ENCODE assay signal across 11 cellular contexts in the genomic region with DNA sequence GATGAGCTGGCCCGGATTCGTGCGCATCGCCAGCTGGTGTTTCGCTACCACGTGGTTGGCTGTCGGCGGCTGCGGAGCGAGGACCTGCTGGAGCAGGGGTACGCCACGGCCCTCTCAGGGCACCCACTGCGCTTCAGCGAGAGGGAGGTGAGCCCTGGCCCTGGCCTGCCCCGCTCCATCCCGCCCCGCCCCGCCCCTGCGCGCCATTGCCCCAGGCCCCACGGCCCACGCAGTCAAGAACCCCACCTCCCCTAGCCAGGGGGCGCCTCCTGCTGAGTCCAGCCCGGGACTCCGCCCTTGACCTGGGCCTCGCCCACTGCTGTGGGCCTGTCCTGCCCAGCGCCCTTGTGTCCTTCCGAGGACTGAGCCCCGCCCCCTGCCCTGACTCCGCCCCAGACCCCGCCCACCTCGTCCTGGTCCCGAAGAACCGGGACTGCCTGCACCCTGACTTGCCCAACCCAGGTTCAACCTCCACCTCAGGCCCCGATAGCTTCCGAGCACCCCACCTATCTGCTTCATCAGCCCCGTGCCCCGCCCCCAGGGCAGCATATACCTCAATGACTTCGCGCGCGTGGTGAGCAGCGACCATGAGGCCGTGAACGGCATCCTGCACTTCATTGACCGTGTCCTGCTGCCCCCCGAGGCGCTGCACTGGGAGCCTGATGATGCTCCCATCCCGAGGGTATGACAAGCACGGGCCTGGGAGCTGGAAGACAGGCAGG. TPM values are rescaled to one million over a fixed set of nuclear protein-coding genes. Genes with fewer than 3 reads are reported as not detected.
DNase-seq lines count a peak whose midpoint lies in the region; ATAC-seq and TF ChIP-seq lines count a peak whose summit lies in the region.
"Had no signal": no experiment of that assay in that cellular context is flagged by ENCODE, and none has a peak within 500 bp of the region (broad histone marks: within the 10 kb centered on the region; RNA-seq: fewer than 3 reads in every experiment).

No MANE protein-coding gene starts in this region.

- no peak overlapping the region for H2BK12ac ChIP-seq in mesenchymal stem cell (ENCODE audit: low read length in 2 of 2)

- 22% methylated on average over 43 of the region's 50 CpGs for WGBS in mesenchymal stem cell

- H3K4ac ChIP-seq in mesenchymal stem cell (ENCODE audit: low read depth in 1 of 2, low read length in 2 of 2) = no peak overlapping the region

- H3K4me2 ChIP-seq in mesenchymal stem cell (ENCODE audit: low read length, poor library complexity, severe bottlenecking) = peak overlapping the region; percentile 13

- H2BK15ac ChIP-seq in mesenchymal stem cell (ENCODE audit: low read depth, poor library complexity, severe bottlenecking) = peak overlapping the region; percentile 7

- no peak overlapping the region for H3K9ac ChIP-seq in mesenchymal stem cell (ENCODE audit: low read length)

- peaks cover 9% of the 10 kb centered on the region for H3K4me1 ChIP-seq in mesenchymal stem cell (ENCODE audit: control insufficient read depth, insufficient read depth, low read depth, low read length)
- H3K4me1 ChIP-seq in vagina = peaks cover 11% of the 10 kb centered on the region

- H3K79me1 ChIP-seq in mesenchymal stem cell (replicated peaks; ENCODE audit: low read length, poor library complexity, severe bottlenecking) = no peaks in the 10 kb centered on the region

- H3K23ac ChIP-seq in mesenchymal stem cell (ENCODE audit: low read length in 2 of 2) = peak overlapping the region in 1 of 2 experiments; percentile 71

- peak overlapping the region in 1 of 2 experiments; percentile 62 for H3K14ac ChIP-seq in mesenchymal stem cell (ENCODE audit: low read length in 2 of 2)

- no peak overlapping the region for H4K8ac ChIP-seq in mesenchymal stem cell (ENCODE audit: low read length)

- intact Hi-C loops in Right ventricle myocardium inferior (cut with DNase I) = no loop called here
- intact Hi-C loops in cardiac septum (cut with DNase I) = no loop called here
- intact Hi-C loops in vagina (cut with DNase I) = no loop called here

- H2AK5ac ChIP-seq in mesenchymal stem cell (ENCODE audit: low read length, severe bottlenecking) = no peak overlapping the region

- H3K27me3 ChIP-seq in mesenchymal stem cell (ENCODE audit: control insufficient read depth in 1 of 2, insufficient read depth in 1 of 2, low read length in 2 of 2) = peaks cover 3 to 37% of the 10 kb centered on the region in 2 experiments
- H3K27me3 ChIP-seq in vagina = no peaks in the 10 kb centered on the region

- in situ Hi-C loops in KBM-7 (cut with MboI; ENCODE audit: low pct_unique_long_range_greater_than_20kb, low sequenced_read_pairs) = no loop called here

- TF ChIP-seq POLR2A in vagina (IDR thresholded peaks at IDR 0.05) = no peak

- DNase-seq in Right ventricle myocardium inferior (ENCODE audit: missing footprints) (peak; percentile 67), cardiac septum (ENCODE audit: low spot score) (no peak), fibroblast of pulmonary artery (ENCODE audit: low read depth) (peak; percentile 16), mesenchymal stem cell (peak; percentile 18), vagina (ENCODE audit: extremely low spot score in 2 of 2) (no peak), KBM-7 (no peak), HCEC 1CT (no peak)
- DNase-seq: ACHN; activated T-cell treated with anti-CD3 and anti-CD28 coated beads, Interleukin-2, amount 50 U/mL, for 24 hours had no signal

- H3K36me3 ChIP-seq in mesenchymal stem cell (ENCODE audit: control insufficient read depth in 1 of 2, insufficient read depth in 2 of 2, low read depth in 1 of 2, low read length in 2 of 2) (peaks cover 5 to 28% of the 10 kb centered on the region in 2 experiments), vagina (no peaks in the 10 kb centered on the region)

- peak overlapping the region; percentile 21 for H3K4me3 ChIP-seq in fibroblast of pulmonary artery (replicated peaks; ENCODE audit: low read depth, low read length)
- H3K4me3 ChIP-seq in mesenchymal stem cell (ENCODE audit: insufficient read depth in 1 of 2, low read depth in 1 of 2, low read length in 2 of 2) = peak overlapping the region in 1 of 2 experiments; percentile 24
- peak overlapping the region; percentile 21 to 42 for H3K4me3 ChIP-seq in vagina

- TF ChIP-seq CTCF in fibroblast of pulmonary artery (IDR thresholded peaks at IDR 0.05; ENCODE audit: low read length, missing control alignments) (no peak), vagina (IDR thresholded peaks at IDR 0.05) (no peak)

- ATAC-seq in Right ventricle myocardium inferior = peak; percentile 45
- ATAC-seq in HG03457 (IDR thresholded peaks at IDR 0.05; ENCODE audit: unreplicated experiment) = no peak

- no peaks in the 10 kb centered on the region for H3K9me3 ChIP-seq in mesenchymal stem cell (ENCODE audit: control insufficient read depth, low read length)
- no peaks in the 10 kb centered on the region for H3K9me3 ChIP-seq in vagina

- peak overlapping the region in 1 of 2 experiments; percentile 26 for H3K18ac ChIP-seq in mesenchymal stem cell (ENCODE audit: low read depth in 1 of 2, low read length in 2 of 2)

- no peak overlapping the region for H4K91ac ChIP-seq in mesenchymal stem cell (ENCODE audit: low read length)

- no peak overlapping the region for H2BK5ac ChIP-seq in mesenchymal stem cell (ENCODE audit: low read depth, low read length, poor library complexity, severe bottlenecking)

- H2BK120ac ChIP-seq in mesenchymal stem cell (ENCODE audit: low read depth, low read length) = no peak overlapping the region

- no peak overlapping the region for H3K27ac ChIP-seq in mesenchymal stem cell (ENCODE audit: low read length, poor library complexity, severe bottlenecking)
- H3K27ac ChIP-seq in vagina = no peak overlapping the region

- peak overlapping the region; percentile 67 for H2AFZ ChIP-seq in mesenchymal stem cell (ENCODE audit: low read depth, low read length)

RNA-seq across cellular contexts. Expression of gene NT5DC2, which starts 14.8 kb away (rescaled TPM):
- 105 TPM for total RNA-seq in Right ventricle myocardium inferior
- total RNA-seq in cardiac septum = 58.2 TPM
- polyA plus RNA-seq in mesenchymal stem cell (2013, experiment 1 of 2) = 107 TPM
- polyA plus RNA-seq in mesenchymal stem cell (2013, experiment 2 of 2) = 105 TPM
- total RNA-seq in vagina = 63.3 TPM

RNA-seq across cellular contexts. Expression of gene UQCC5, which starts 17.5 kb away (rescaled TPM):
- total RNA-seq in Right ventricle myocardium inferior (71.1 TPM), cardiac septum (52.9 TPM), vagina (1.2 TPM)
- polyA plus RNA-seq in mesenchymal stem cell (2013, experiment 1 of 2) = 58.9 TPM
- polyA plus RNA-seq in mesenchymal stem cell (2013, experiment 2 of 2) = 60.7 TPM

RNA-seq across cellular contexts. Expression of gene STAB1, which starts 23.7 kb away (rescaled TPM):
- total RNA-seq in Right ventricle myocardium inferior (88.1 TPM), cardiac septum (52.2 TPM), vagina (124 TPM)
- polyA plus RNA-seq in mesenchymal stem cell (2013, experiment 1 of 2) = not detected
- 0.04 TPM for polyA plus RNA-seq in mesenchymal stem cell (2013, experiment 2 of 2)
- total RNA-seq: Daoy had no signal

Comparison
In these comparisons a context has a peak if more than half of its experiments do, and no peak if none do; other contexts are left out.
1. DNase-seq: peak in Right ventricle myocardium inferior (single experiment), fibroblast of pulmonary artery (single experiment) and mesenchymal stem cell (single experiment); none in cardiac septum (single experiment), vagina (0 of 2), KBM-7 (single experiment) and HCEC 1CT (single experiment).
2. RNA of gene UQCC5, which starts 17.5 kb away (total RNA-seq): 71.1 TPM in Right ventricle myocardium inferior (single experiment) and 52.9 TPM in cardiac septum (single experiment); 1.2 TPM in vagina (single experiment); every median in the first group is over 10 times any median in the second.